Comparison of ENCODE assay signal across 24 cellular contexts in the genomic region with DNA sequence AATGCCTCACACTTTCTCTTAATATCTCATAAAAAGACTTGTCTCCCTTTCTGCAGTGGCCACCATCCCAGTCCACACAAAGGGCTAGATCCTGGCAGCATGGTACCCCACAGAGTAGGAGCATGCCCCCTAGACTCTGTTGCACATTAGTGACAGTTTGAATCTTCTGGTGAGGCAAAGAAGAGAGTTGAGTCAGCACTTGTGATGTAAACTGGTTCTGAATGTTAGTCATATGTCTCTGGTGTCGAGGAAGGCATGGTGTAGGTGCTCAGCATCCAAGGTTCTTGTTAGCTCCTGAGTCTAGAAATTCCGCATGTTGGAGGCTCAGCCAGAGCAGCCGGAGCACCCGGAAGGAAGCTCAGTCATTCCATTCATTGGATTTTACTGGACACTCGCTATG. TPM values are rescaled to one million over a fixed set of nuclear protein-coding genes. Genes with fewer than 3 reads are reported as not detected.
DNase-seq lines count a peak whose midpoint lies in the region; ATAC-seq and FAIRE-seq lines count a peak whose summit lies in the region.
"Had no signal": no experiment of that assay in that cellular context is flagged by ENCODE, and none has a peak within 500 bp of the region (broad histone marks: within the 10 kb centered on the region; RNA-seq: fewer than 3 reads in every experiment).

No MANE protein-coding gene starts in this region.

- FAIRE-seq in HTR-8/SVneo (lab: Jason Lieb, UNC): peak; percentile 48
- FAIRE-seq: kidney, RCC 7860 had no signal

- CTCF ChIA-PET in naive thymus-derived CD4-positive, alpha-beta T cell (lab: Charles Lee): interaction anchor here (0.8 kb wide), 1 partner anchor 9 kb away, joined by 3 read pairs; no protein-coding TSS in a partner anchor

- POLR2A ChIA-PET in naive thymus-derived CD4-positive, alpha-beta T cell (lab: Charles Lee): interaction anchor here (1.6 to 13.4 kb wide), 3 partner anchors 7 to 14 kb away, joined by 4 to 313 read pairs (median 7); a partner anchor contains a TSS

- no peaks in the 10 kb centered on the region for H3K27me3 Mint-ChIP-seq in activated T-helper 17 cell treated with anti-CD3 and anti-CD28 coated beads, Interleukin-2, amount 50 U/mL, for 72 hours
- H3K27me3 Mint-ChIP-seq in naive thymus-derived CD4-positive, alpha-beta T cell: no peaks in the 10 kb centered on the region
- H3K27me3 Mint-ChIP-seq: effector memory CD8-positive, alpha-beta T cell had no signal

- peak overlapping the region; percentile 96 for H3K27ac Mint-ChIP-seq in activated T-helper 17 cell treated with anti-CD3 and anti-CD28 coated beads, Interleukin-2, amount 50 U/mL, for 72 hours
- H3K27ac Mint-ChIP-seq in naive thymus-derived CD4-positive, alpha-beta T cell: peak overlapping the region; percentile 68 to 99 (median 97)
- H3K27ac Mint-ChIP-seq: natural killer cell treated with Interleukin-12 subunit alpha and Interleukin-12 subunit beta and Interleukin-15 and Interleukin-18, amount 100 ng/mL, for 72 hours had no signal

- no peaks in the 10 kb centered on the region for H3K27me3 ChIP-seq in naive thymus-derived CD4-positive, alpha-beta T cell (ENCODE audit: control insufficient read depth in 2 of 2, insufficient read depth in 2 of 2, low read length in 2 of 2)
- H3K27me3 ChIP-seq in aorta (ENCODE audit: control insufficient read depth in 1 of 2, insufficient read depth in 2 of 2, low read length in 1 of 2): no peaks in the 10 kb centered on the region
- H3K27me3 ChIP-seq: BLaER1 had no signal

- ATAC-seq in activated CD4-positive, CD25-positive, alpha-beta regulatory T cell treated with anti-CD3 and anti-CD28 coated beads, Interleukin-2, amount 50 U/mL, for 24 hours: peak; percentile 74 to 80
- ATAC-seq in activated T-helper 17 cell treated with anti-CD3 and anti-CD28 coated beads, Interleukin-2, amount 50 U/mL, for 72 hours (replicated peaks): peak; percentile 75
- ATAC-seq in naive thymus-derived CD4-positive, alpha-beta T cell: no peak
- no peak for ATAC-seq in aorta (ENCODE audit: low FRiP score)
- ATAC-seq: effector memory CD8-positive, alpha-beta T cell had no signal

- H3K4me1 Mint-ChIP-seq in activated T-helper 17 cell treated with anti-CD3 and anti-CD28 coated beads, Interleukin-2, amount 50 U/mL, for 72 hours: peaks cover 48% of the 10 kb centered on the region
- peaks cover 58 to 95% (median 90%) of the 10 kb centered on the region in 7 donors for H3K4me1 Mint-ChIP-seq in naive thymus-derived CD4-positive, alpha-beta T cell

- intact Hi-C loops in naive thymus-derived CD4-positive, alpha-beta T cell (cut with micrococcal nuclease): loop anchor here (10.0 kb wide), 2 partner anchors 887 to 1037 kb away; a partner anchor contains a TSS
- intact Hi-C loops in aorta (cut with DNase I): no loop called here

- H3K9me3 Mint-ChIP-seq in activated T-helper 17 cell treated with anti-CD3 and anti-CD28 coated beads, Interleukin-2, amount 50 U/mL, for 72 hours: no peaks in the 10 kb centered on the region
- H3K9me3 Mint-ChIP-seq in naive thymus-derived CD4-positive, alpha-beta T cell: peaks cover 0 to 3% (median 0%) of the 10 kb centered on the region in 11 donors
- H3K9me3 Mint-ChIP-seq: effector memory CD8-positive, alpha-beta T cell; natural killer cell treated with Interleukin-12 subunit alpha and Interleukin-12 subunit beta and Interleukin-15 and Interleukin-18, amount 100 ng/mL, for 72 hours had no signal

- H3K4me1 ChIP-seq in naive thymus-derived CD4-positive, alpha-beta T cell (ENCODE audit: control insufficient read depth in 2 of 2, insufficient read depth in 2 of 2, low read length in 2 of 2): peaks cover 48 to 79% of the 10 kb centered on the region in 2 donors
- H3K4me1 ChIP-seq in aorta (ENCODE audit: control insufficient read depth in 1 of 2, insufficient read depth in 2 of 2, low read length in 2 of 2): peaks cover 0 to 4% of the 10 kb centered on the region in 2 donors
- H3K4me1 ChIP-seq: HAP-1, prostate gland, tibial artery had no signal

- DNase-seq in activated CD4-positive, CD25-positive, alpha-beta regulatory T cell treated with anti-CD3 and anti-CD28 coated beads, Interleukin-2, amount 50 U/mL, for 72 hours: no peak
- DNase-seq in HTR-8/SVneo (ENCODE audit: insufficient read length, low spot score) (no peak), NCI-H2081 treated with DMSO at 0.1 percent for 48 hours (lab: John Stamatoyannopoulos, UW) (no peak), aorta (no peak), SHP77 (lab: John Stamatoyannopoulos, UW) (no peak)
- DNase-seq in naive thymus-derived CD4-positive, alpha-beta T cell: no peak
- DNase-seq: amniotic stem cell; effector memory CD8-positive, alpha-beta T cell; hypothalamus; kidney; NCI-H1092 treated with DMSO at 0.1 percent for 48 hours; NCI-H2171; NCI-H774; tibial artery had no signal

- 92 to 97% methylated on average over 5 of the region's 5 CpGs for WGBS in aorta, 2 donors

- H3K36me3 ChIP-seq in naive thymus-derived CD4-positive, alpha-beta T cell (ENCODE audit: control insufficient read depth in 2 of 3, insufficient read depth in 3 of 3, low read length in 3 of 3): peaks cover 0 to 4% (median 0%) of the 10 kb centered on the region in 3 experiments
- H3K36me3 ChIP-seq in aorta (ENCODE audit: control insufficient read depth in 1 of 2, insufficient read depth in 2 of 2, low read length in 1 of 2): peaks cover 0 to 4% of the 10 kb centered on the region in 2 donors
- H3K36me3 ChIP-seq: BLaER1, HAP-1, prostate gland, tibial artery had no signal

- peak overlapping the region; percentile 84 for H3K27ac ChIP-seq in naive thymus-derived CD4-positive, alpha-beta T cell (ENCODE audit: low read depth, low read length)
- H3K27ac ChIP-seq in aorta (ENCODE audit: low read depth in 1 of 2, low read length in 2 of 2): no peak overlapping the region
- H3K27ac ChIP-seq: 22Rv1, BLaER1, KMS-11, prostate gland, skin epidermis, tibial artery had no signal

- H3K4me3 Mint-ChIP-seq in activated T-helper 17 cell treated with anti-CD3 and anti-CD28 coated beads, Interleukin-2, amount 50 U/mL, for 72 hours: peak overlapping the region; percentile 84
- H3K4me3 Mint-ChIP-seq in naive thymus-derived CD4-positive, alpha-beta T cell: peak overlapping the region in 4 of 10 donors; percentile 25 to 88 (median 42)
- H3K4me3 Mint-ChIP-seq: effector memory CD8-positive, alpha-beta T cell; natural killer cell treated with Interleukin-12 subunit alpha and Interleukin-12 subunit beta and Interleukin-15 and Interleukin-18, amount 100 ng/mL, for 72 hours had no signal

- H3K36me3 Mint-ChIP-seq in activated T-helper 17 cell treated with anti-CD3 and anti-CD28 coated beads, Interleukin-2, amount 50 U/mL, for 72 hours (ENCODE audit: low read depth): peaks cover 12% of the 10 kb centered on the region
- peaks cover 5 to 53% (median 19%) of the 10 kb centered on the region in 5 donors for H3K36me3 Mint-ChIP-seq in naive thymus-derived CD4-positive, alpha-beta T cell
- H3K36me3 Mint-ChIP-seq: natural killer cell treated with Interleukin-12 subunit alpha and Interleukin-12 subunit beta and Interleukin-15 and Interleukin-18, amount 100 ng/mL, for 72 hours had no signal

- no peaks in the 10 kb centered on the region for H3K9me3 ChIP-seq in naive thymus-derived CD4-positive, alpha-beta T cell (ENCODE audit: control insufficient read depth in 2 of 3, low read length in 3 of 3)
- no peaks in the 10 kb centered on the region for H3K9me3 ChIP-seq in aorta (ENCODE audit: control insufficient read depth, low read length)
- H3K9me3 ChIP-seq: BLaER1, HAP-1, prostate gland, tibial artery had no signal

- no peak overlapping the region for H3K4me3 ChIP-seq in naive thymus-derived CD4-positive, alpha-beta T cell (ENCODE audit: low read length)
- H3K4me3 ChIP-seq in aorta (ENCODE audit: low read length in 2 of 2): no peak overlapping the region
- H3K4me3 ChIP-seq: BLaER1, HAP-1, prostate gland, skin epidermis, tibial artery had no signal

RNA-seq across cellular contexts. Expression of a gene that starts 9.8 kb away (rescaled TPM):
- total RNA-seq in activated T-helper 17 cell treated with anti-CD3 and anti-CD28 coated beads, Interleukin-2, amount 50 U/mL, for 72 hours: 1 to 10 TPM; 4.7 to 8.0 TPM
- total RNA-seq in naive thymus-derived CD4-positive, alpha-beta T cell: 10 to 100 TPM; 10.1 to 35.5 (median 14.0) TPM
- 10 to 100 TPM; 11.6 to 17.9 TPM for polyA plus RNA-seq in naive thymus-derived CD4-positive, alpha-beta T cell
- total RNA-seq in aorta: 1 to 10 TPM; 2.7 to 2.9 TPM
- polyA plus RNA-seq in aorta: 1 to 10 TPM; 1.6 to 2.8 TPM

RNA-seq across cellular contexts. Expression of a gene that starts 51.1 kb away (rescaled TPM):
- total RNA-seq in activated T-helper 17 cell treated with anti-CD3 and anti-CD28 coated beads, Interleukin-2, amount 50 U/mL, for 72 hours: 10 to 100 TPM; 61.9 to 67.1 TPM
- total RNA-seq in naive thymus-derived CD4-positive, alpha-beta T cell: 10 to 100 TPM; 53.4 to 97.0 (median 67.1) TPM
- polyA plus RNA-seq in naive thymus-derived CD4-positive, alpha-beta T cell: 10 to 100 TPM; 40.3 to 40.6 TPM
- total RNA-seq in aorta: 10 to 100 TPM; 31.5 to 40.1 TPM
- polyA plus RNA-seq in aorta: 10 to 100 TPM; 15.5 to 24.8 TPM

Comparison
In these comparisons a context has a peak if more than half of its experiments do, and no peak if none do; other contexts are left out.
1. ATAC-seq: peak in activated CD4-positive, CD25-positive, alpha-beta regulatory T cell treated with anti-CD3 and anti-CD28 coated beads, Interleukin-2, amount 50 U/mL, for 24 hours (2 of 2) and activated T-helper 17 cell treated with anti-CD3 and anti-CD28 coated beads, Interleukin-2, amount 50 U/mL, for 72 hours (single experiment); none in naive thymus-derived CD4-positive, alpha-beta T cell (single experiment) and aorta (single experiment).
2. intact Hi-C loops: an anchor here in naive thymus-derived CD4-positive, alpha-beta T cell (10.0 kb wide); none called in aorta.